22 cellular contexts compared by ENCODE assay signal in the genomic region with DNA sequence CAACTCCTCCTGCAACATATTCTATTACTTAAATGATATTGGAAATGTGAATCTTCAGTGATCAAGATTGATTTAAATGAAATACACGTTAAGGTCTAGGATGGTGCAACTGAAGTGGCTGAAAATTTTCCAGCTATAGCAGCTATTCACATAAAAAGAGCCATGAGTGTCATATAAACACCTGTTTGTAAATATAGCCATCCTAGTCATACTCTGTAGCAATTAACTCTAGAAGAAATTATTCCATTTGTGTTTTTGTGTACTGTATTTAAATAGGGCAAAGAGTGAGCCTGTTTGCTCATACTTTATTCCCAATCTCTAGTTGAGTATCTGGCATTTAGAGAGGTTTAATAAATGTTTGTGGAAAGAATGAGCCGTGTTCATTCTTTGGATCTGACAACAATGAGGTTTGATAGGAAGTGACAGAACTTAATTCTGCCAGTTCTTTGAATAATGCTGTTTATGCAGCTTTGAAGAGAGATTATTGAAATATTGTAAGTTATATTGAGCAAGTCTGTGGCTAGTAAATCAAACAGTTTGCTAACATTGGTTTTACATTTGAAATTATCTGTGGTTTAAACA. TPM values are rescaled to one million over a fixed set of nuclear protein-coding genes. Genes with fewer than 3 reads are reported as not detected.
DNase-seq lines count a peak whose midpoint lies in the region; ATAC-seq, FAIRE-seq and TF ChIP-seq lines count a peak whose summit lies in the region.
"Had no signal": no experiment of that assay in that cellular context is flagged by ENCODE, and none has a peak within 500 bp of the region (broad histone marks: within the 10 kb centered on the region; RNA-seq: fewer than 3 reads in every experiment).

No MANE protein-coding gene starts in this region.

- no peaks in the 10 kb centered on the region for H3K4me1 Mint-ChIP-seq in astrocyte (ENCODE audit: low read depth, unreplicated experiment)
- H3K4me1 Mint-ChIP-seq in naive thymus-derived CD4-positive, alpha-beta T cell = peaks cover 0 to 24% (median 10%) of the 10 kb centered on the region in 7 donors

- no peaks in the 10 kb centered on the region for H3F3A ChIP-seq in SK-N-SH (replicated peaks; ENCODE audit: insufficient read depth)

- H3K9me3 ChIP-seq in SK-N-SH = no peaks in the 10 kb centered on the region
- H3K9me3 ChIP-seq in astrocyte (ENCODE audit: insufficient read depth, low read depth, low read length) = no peaks in the 10 kb centered on the region
- no peaks in the 10 kb centered on the region for H3K9me3 ChIP-seq in hepatocyte (ENCODE audit: low read depth)
- no peaks in the 10 kb centered on the region for H3K9me3 ChIP-seq in naive thymus-derived CD4-positive, alpha-beta T cell (ENCODE audit: control insufficient read depth in 2 of 3, low read length in 3 of 3)

- H3K9ac ChIP-seq in SK-N-SH (no peak overlapping the region), astrocyte (ENCODE audit: low read length) (no peak overlapping the region)

- no peaks in the 10 kb centered on the region for H3K27me3 ChIP-seq in SK-N-SH (ENCODE audit: insufficient read depth)
- no peaks in the 10 kb centered on the region for H3K27me3 ChIP-seq in astrocyte (ENCODE audit: insufficient read depth, low read length)
- H3K27me3 ChIP-seq in hepatocyte = no peaks in the 10 kb centered on the region
- no peaks in the 10 kb centered on the region for H3K27me3 ChIP-seq in naive thymus-derived CD4-positive, alpha-beta T cell (ENCODE audit: control insufficient read depth in 2 of 2, insufficient read depth in 2 of 2, low read length in 2 of 2)

- CTCF ChIA-PET in SK-N-SH (lab: Yijun Ruan, JAX) = interaction anchor here (1.5 kb wide), 1 partner anchor 14 kb away, joined by 3 read pairs; no protein-coding TSS in a partner anchor
- CTCF ChIA-PET in naive thymus-derived CD4-positive, alpha-beta T cell (lab: Charles Lee) = no interaction called here

- TF ChIP-seq RAD21 in SK-N-SH (IDR thresholded peaks at IDR 0.05; ENCODE audit: low read length) = no peak

- H3K9me3 Mint-ChIP-seq in astrocyte (ENCODE audit: unreplicated experiment) = no peaks in the 10 kb centered on the region
- H3K9me3 Mint-ChIP-seq in naive thymus-derived CD4-positive, alpha-beta T cell = no peaks in the 10 kb centered on the region
- H3K9me3 Mint-ChIP-seq: IgD-negative memory B cell had no signal

- no peaks in the 10 kb centered on the region for H3K4me1 ChIP-seq in SK-N-SH (ENCODE audit: control insufficient read depth in 1 of 2, insufficient read depth in 2 of 2, low read depth in 1 of 2, low read length in 1 of 2)
- H3K4me1 ChIP-seq in astrocyte (ENCODE audit: insufficient read depth, low read length) = no peaks in the 10 kb centered on the region
- no peaks in the 10 kb centered on the region for H3K4me1 ChIP-seq in hepatocyte (ENCODE audit: insufficient read depth)
- no peaks in the 10 kb centered on the region for H3K4me1 ChIP-seq in naive thymus-derived CD4-positive, alpha-beta T cell (ENCODE audit: control insufficient read depth in 2 of 2, insufficient read depth in 2 of 2, low read length in 2 of 2)

- H3K36me3 Mint-ChIP-seq in astrocyte (ENCODE audit: low read depth, unreplicated experiment) = no peaks in the 10 kb centered on the region
- H3K36me3 Mint-ChIP-seq in naive thymus-derived CD4-positive, alpha-beta T cell = peaks cover 0 to 34% (median 22%) of the 10 kb centered on the region in 5 donors

- no peak for TF ChIP-seq EP300 in SK-N-SH (IDR thresholded peaks at IDR 0.05; ENCODE audit: borderline replicate concordance in 1 of 2, low read depth in 1 of 2, low read length in 1 of 2)

- H4K20me1 ChIP-seq in SK-N-SH (ENCODE audit: insufficient read depth) = no peaks in the 10 kb centered on the region
- H4K20me1 ChIP-seq in astrocyte (ENCODE audit: insufficient read depth, low read length) = no peaks in the 10 kb centered on the region
- H4K20me1 ChIP-seq in hepatocyte (ENCODE audit: insufficient read depth, poor library complexity, severe bottlenecking) = no peaks in the 10 kb centered on the region

- H3K79me2 ChIP-seq in SK-N-SH (ENCODE audit: insufficient read depth) = no peaks in the 10 kb centered on the region
- no peaks in the 10 kb centered on the region for H3K79me2 ChIP-seq in astrocyte (ENCODE audit: insufficient read depth, low read length)
- H3K79me2 ChIP-seq in hepatocyte = peaks cover 7% of the 10 kb centered on the region

- intact Hi-C loops in naive thymus-derived CD4-positive, alpha-beta T cell (cut with micrococcal nuclease) = no loop called here

- no peak for TF ChIP-seq CTCF in SK-N-SH (IDR thresholded peaks at IDR 0.05)
- TF ChIP-seq CTCF in astrocyte (IDR thresholded peaks at IDR 0.05; ENCODE audit: insufficient read depth, low read depth, low read length) = no peak
- no peak for TF ChIP-seq CTCF in hepatocyte (IDR thresholded peaks at IDR 0.05; ENCODE audit: poor library complexity)

- WGBS in SK-N-SH (ENCODE audit: low lambda C conversion rate) = 85% methylated on average over 2 of the region's 2 CpGs
- 68% methylated on average over 2 of the region's 2 CpGs for WGBS in hepatocyte (ENCODE audit: low lambda C conversion rate, missing lambda C conversion rate)

- peak; percentile 5 for FAIRE-seq in astrocyte (lab: Jason Lieb, UNC)

- no peak overlapping the region for H3K4me3 Mint-ChIP-seq in astrocyte (ENCODE audit: unreplicated experiment)
- H3K4me3 Mint-ChIP-seq in naive thymus-derived CD4-positive, alpha-beta T cell = no peak overlapping the region
- H3K4me3 Mint-ChIP-seq: IgD-negative memory B cell had no signal

- no peaks in the 10 kb centered on the region for H3K27me3 Mint-ChIP-seq in astrocyte (ENCODE audit: low read depth, unreplicated experiment)
- no peaks in the 10 kb centered on the region for H3K27me3 Mint-ChIP-seq in naive thymus-derived CD4-positive, alpha-beta T cell
- H3K27me3 Mint-ChIP-seq: IgD-negative memory B cell had no signal

- POLR2A ChIA-PET in SK-N-SH (lab: Yijun Ruan, JAX) = no interaction called here
- POLR2A ChIA-PET in naive thymus-derived CD4-positive, alpha-beta T cell (lab: Charles Lee) = no interaction called here

- H3K27ac ChIP-seq in SK-N-SH (ENCODE audit: low read depth in 2 of 2, low read length in 1 of 2) (no peak overlapping the region), astrocyte (ENCODE audit: low read depth, low read length) (no peak overlapping the region), hepatocyte (peak overlapping the region; percentile 38)
- no peak overlapping the region for H3K27ac ChIP-seq in naive thymus-derived CD4-positive, alpha-beta T cell (ENCODE audit: low read depth, low read length)
- H3K27ac ChIP-seq: HL-60, RWPE1, SK-N-MC had no signal

- H3K4me3 ChIP-seq in SK-N-SH (ENCODE audit: low read depth in 2 of 2, low read length in 1 of 2) (no peak overlapping the region), astrocyte (ENCODE audit: insufficient read depth, low read depth, low read length) (no peak overlapping the region), hepatocyte (no peak overlapping the region)
- H3K4me3 ChIP-seq in naive thymus-derived CD4-positive, alpha-beta T cell (ENCODE audit: low read length) = no peak overlapping the region
- H3K4me3 ChIP-seq: SK-N-MC had no signal

- H3K27ac Mint-ChIP-seq in astrocyte (ENCODE audit: unreplicated experiment) = no peak overlapping the region
- H3K27ac Mint-ChIP-seq in naive thymus-derived CD4-positive, alpha-beta T cell = no peak overlapping the region
- H3K27ac Mint-ChIP-seq: IgD-negative memory B cell had no signal

- in situ Hi-C loops in KBM-7 (cut with MboI; ENCODE audit: low pct_unique_long_range_greater_than_20kb, low sequenced_read_pairs) = no loop called here

- DNase-seq in SK-N-SH (no peak), astrocyte (ENCODE audit: low read depth) (no peak), hepatocyte (ENCODE audit: low spot score) (no peak), KBM-7 (no peak), MV-4-11 (lab: John Stamatoyannopoulos, UW) (no peak)
- DNase-seq in naive thymus-derived CD4-positive, alpha-beta T cell = no peak
- DNase-seq: DMS53, GOT3, HCEC 1CT, NCI-H1092, NCI-H1417 treated with DMSO at 0.1 percent for 48 hours, NCI-H187 treated with DMSO at 0.1 percent for 48 hours, NCI-H2107, NCI-H446, NCI-H524 treated with DMSO at 0.1 percent for 48 hours, NCI-H82, SHP77 had no signal

- no peak for ATAC-seq in SK-N-SH treated with all-trans-retinoic acid at 6 μM for 48 hours
- ATAC-seq in naive thymus-derived CD4-positive, alpha-beta T cell = no peak

- no peaks in the 10 kb centered on the region for H3K36me3 ChIP-seq in SK-N-SH (replicated peaks in 1 of 2; ENCODE audit: control insufficient read depth in 1 of 2, insufficient read depth in 2 of 2, low read length in 1 of 2)
- H3K36me3 ChIP-seq in astrocyte (ENCODE audit: insufficient read depth, low read length) = no peaks in the 10 kb centered on the region
- no peaks in the 10 kb centered on the region for H3K36me3 ChIP-seq in hepatocyte (replicated peaks; ENCODE audit: insufficient read depth, low read depth)
- no peaks in the 10 kb centered on the region for H3K36me3 ChIP-seq in naive thymus-derived CD4-positive, alpha-beta T cell (ENCODE audit: control insufficient read depth in 2 of 3, insufficient read depth in 3 of 3, low read length in 3 of 3)

- H3K9me2 ChIP-seq in SK-N-SH = no peaks in the 10 kb centered on the region
- no peaks in the 10 kb centered on the region for H3K9me2 ChIP-seq in hepatocyte (replicated peaks; ENCODE audit: insufficient read depth)

- no peak overlapping the region for H2AFZ ChIP-seq in SK-N-SH (ENCODE audit: low read depth)
- H2AFZ ChIP-seq in astrocyte (ENCODE audit: low read depth, low read length) = no peak overlapping the region
- H2AFZ ChIP-seq in hepatocyte = no peak overlapping the region

- H3K4me2 ChIP-seq in SK-N-SH (no peak overlapping the region), astrocyte (ENCODE audit: low read length) (no peak overlapping the region), hepatocyte (no peak overlapping the region)

TF ChIP-seq in SK-N-SH, 30 proteins besides CTCF, POLR2A, EP300 and RAD21 (continues in another document):
- no peak for TF ChIP-seq SIN3A (IDR thresholded peaks at IDR 0.05; ENCODE audit: borderline replicate concordance, low read depth, low read length)

TF ChIP-seq in SK-N-SH treated with all-trans-retinoic acid at 6 μM for 48 hours, 23 proteins besides CTCF, POLR2A, EP300 and RAD21 (continues in another document):
- no peak for TF ChIP-seq ZC3H10 (CRISPR knock-in tag; IDR thresholded peaks at IDR 0.05)

RNA-seq across cellular contexts. Expression of gene BABAM2, which starts 49.7 kb away (rescaled TPM):
- polyA plus RNA-seq in SK-N-SH (2012; rRNA removed) (28.5 and 34.0 TPM in 2 replicates), hepatocyte (43.6 and 49.4 TPM in 2 replicates)
- polyA plus RNA-seq in SK-N-SH (2012; cell fraction: cytosol; rRNA removed) = 28.4 and 31.3 TPM in 2 replicates
- 19.9 and 24.1 TPM in 2 replicates for polyA plus RNA-seq in SK-N-SH (2012; cell fraction: nucleus; rRNA removed)
- total RNA-seq in astrocyte (27.3 and 28.5 TPM in 2 replicates), hepatocyte (28.8 and 30.8 TPM in 2 replicates)
- total RNA-seq in naive thymus-derived CD4-positive, alpha-beta T cell = 10 to 100 TPM; 34.2 to 55.8 (median 40.3) TPM
- polyA plus RNA-seq in naive thymus-derived CD4-positive, alpha-beta T cell = 10 to 100 TPM; 44.2 to 58.2 TPM

RNA-seq across cellular contexts. Expression of gene RBKS, which starts 50.0 kb away (rescaled TPM):
- polyA plus RNA-seq in SK-N-SH (2012; rRNA removed) (7.2 and 7.4 TPM in 2 replicates), hepatocyte (6.0 and 7.2 TPM in 2 replicates)
- polyA plus RNA-seq in SK-N-SH (2012; cell fraction: cytosol; rRNA removed) = 5.9 TPM in 2 replicates
- 19.1 and 23.8 TPM in 2 replicates for polyA plus RNA-seq in SK-N-SH (2012; cell fraction: nucleus; rRNA removed)
- total RNA-seq in astrocyte (1.6 and 2.6 TPM in 2 replicates), hepatocyte (5.5 and 6.7 TPM in 2 replicates)
- 10 to 100 TPM in 1 of 5 experiments, 1 to 10 TPM in 4; 1.5 to 10.8 (median 2.0) TPM for total RNA-seq in naive thymus-derived CD4-positive, alpha-beta T cell
- polyA plus RNA-seq in naive thymus-derived CD4-positive, alpha-beta T cell = 1 to 10 TPM; 3.2 to 5.5 TPM
